In genomic region chr9:109012876-109013677, GRCh38 we compare ENCODE assay signal across 8 cellular contexts. TPM values are rescaled to one million over a fixed set of nuclear protein-coding genes. Genes with fewer than 3 reads are reported as not detected.
DNase-seq lines count a peak whose midpoint lies in the region; ATAC-seq and TF ChIP-seq lines count a peak whose summit lies in the region.

TSS of gene CTNNAL1 (minus strand) at chr9:109013499. CDS start at chr9:109013442, 57 bp downstream.

- peak within 1 kb of the TSS; percentile 93 for H3K27ac Mint-ChIP-seq in endothelial cell (ENCODE audit: unreplicated experiment)

- DNase-seq in NK-92 (lab: John Stamatoyannopoulos, UW; ENCODE audit: unreplicated experiment) (peak; percentile 58), endothelial cell (ENCODE audit: low spot score) (peak; percentile 96)
- DNase-seq in activated CD8-positive, alpha-beta memory T cell treated with anti-CD3 and anti-CD28 coated beads, Interleukin-2, amount 50 U/mL, for 24 hours (ENCODE audit: extremely low read depth) = peak; percentile 59
- peak; percentile 86 for DNase-seq in stimulated activated CD8-positive, alpha-beta memory T cell treated with anti-CD3 and anti-CD28 coated beads, Interleukin-4, amount 100 ng/mL, for 24 hours (ENCODE audit: low read depth)

- H3K4me1 ChIP-seq in mononuclear cell (ENCODE audit: insufficient read depth, low read length) = peaks cover 21% of the 10 kb centered on the region

- H3K9me3 Mint-ChIP-seq in endothelial cell (ENCODE audit: unreplicated experiment) = no peaks in the 10 kb centered on the region

- peaks cover 25% of the 10 kb centered on the region for H3K4me1 Mint-ChIP-seq in endothelial cell (ENCODE audit: unreplicated experiment)

- peaks cover 15% of the 10 kb centered on the region for H3K27me3 Mint-ChIP-seq in endothelial cell (ENCODE audit: unreplicated experiment)

- H3K4me3 Mint-ChIP-seq in endothelial cell (ENCODE audit: unreplicated experiment) = peak within 1 kb of the TSS; percentile 99

- peak; percentile 69 for ATAC-seq in GM19351 (IDR thresholded peaks at IDR 0.05; ENCODE audit: unreplicated experiment)
- peak; percentile 37 for ATAC-seq in HG03469 (IDR thresholded peaks at IDR 0.05; ENCODE audit: unreplicated experiment)

- peak within 1 kb of the TSS; percentile 62 for H3K4me3 ChIP-seq in mononuclear cell (ENCODE audit: low read length)

- peak within 1 kb of the TSS; percentile 78 for H3K27ac ChIP-seq in C4-2B

- H3K36me3 Mint-ChIP-seq in endothelial cell (ENCODE audit: low read depth, unreplicated experiment) = peaks cover 3% of the 10 kb centered on the region

- H3K9me3 ChIP-seq in mononuclear cell (ENCODE audit: low read depth, low read length) = no peaks in the 10 kb centered on the region

- no peaks in the 10 kb centered on the region for H3K27me3 ChIP-seq in mononuclear cell (ENCODE audit: insufficient read depth, low read length)

- TF ChIP-seq CTCF in C4-2B (conservative IDR thresholded peaks at IDR 0.05) (no peak), endothelial cell (IDR thresholded peaks at IDR 0.05; ENCODE audit: unreplicated experiment) (no peak)

RNA-seq across cellular contexts. Expression of gene CTNNAL1, which starts in this region (rescaled TPM):
- 31.2 TPM for total RNA-seq in endothelial cell (ENCODE audit: unreplicated experiment)
- total RNA-seq in mononuclear cell = 4.3 TPM

Comparison
In these comparisons a context has a peak if more than half of its experiments do, and no peak if none do; other contexts are left out.
1. Peak in every context shown above with its lines: DNase-seq, ATAC-seq, H3K4me3 ChIP-seq and H3K27ac ChIP-seq.